8 cellular contexts compared by ENCODE assay signal in the genomic region with DNA sequence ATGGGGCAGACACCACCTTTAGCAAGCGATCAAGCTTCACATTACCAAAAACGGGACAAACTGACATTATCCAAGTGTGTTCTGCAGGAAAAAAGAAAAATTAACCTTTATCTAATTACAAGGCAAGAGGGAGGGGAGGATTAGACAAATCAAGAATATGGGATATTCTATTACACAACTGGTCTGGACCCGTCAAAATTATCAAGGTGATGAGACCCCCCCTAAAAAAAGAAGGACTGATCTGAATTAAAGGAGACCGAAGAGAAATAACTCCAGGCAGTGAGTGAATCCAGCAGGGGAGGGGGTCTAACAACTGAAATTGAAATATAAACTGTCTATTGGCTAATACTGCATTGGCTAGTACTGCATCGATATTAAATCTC. TPM values are rescaled to one million over a fixed set of nuclear protein-coding genes. Genes with fewer than 3 reads are reported as not detected.
A peak's percentile ranks its signal among the peaks of the same experiment; 100 is the strongest.
DNase-seq lines count a peak whose midpoint lies in the region; TF ChIP-seq lines count a peak whose summit lies in the region.

No MANE protein-coding gene starts in this region.

- H2AFZ ChIP-seq in neural cell (ENCODE audit: low read depth, low read length): peak overlapping the region; percentile 69

- H3K9me3 ChIP-seq in BLaER1 (no peaks in the 10 kb centered on the region), MG63 (no peaks in the 10 kb centered on the region), ectodermal cell (ENCODE audit: control insufficient read depth, low read length) (no peaks in the 10 kb centered on the region), neural cell (ENCODE audit: low read length) (no peaks in the 10 kb centered on the region)

- peak overlapping the region; percentile 73 for H3K4me3 ChIP-seq in BLaER1
- H3K4me3 ChIP-seq in MG63: peak overlapping the region; percentile 79
- peak overlapping the region; percentile 68 for H3K4me3 ChIP-seq in ectodermal cell (ENCODE audit: insufficient read depth, low read depth, low read length)
- H3K4me3 ChIP-seq in neural cell (ENCODE audit: low read length): peak overlapping the region; percentile 83

- H3K9ac ChIP-seq in BLaER1 (peak overlapping the region; percentile 89), neural cell (ENCODE audit: low read length) (peak overlapping the region; percentile 97)

- H3K4me2 ChIP-seq in BLaER1 (peak overlapping the region; percentile 95), neural cell (ENCODE audit: low read length) (peak overlapping the region; percentile 94)

- peak overlapping the region; percentile 95 for H3K27ac ChIP-seq in BLaER1
- no peak overlapping the region for H3K27ac ChIP-seq in ectodermal cell (ENCODE audit: insufficient read depth, low read depth, low read length, poor library complexity, severe bottlenecking)
- H3K27ac ChIP-seq in neural cell (ENCODE audit: low read length): peak overlapping the region; percentile 97

- H3K27me3 ChIP-seq in BLaER1: no peaks in the 10 kb centered on the region
- H3K27me3 ChIP-seq in MG63: no peaks in the 10 kb centered on the region
- no peaks in the 10 kb centered on the region for H3K27me3 ChIP-seq in ectodermal cell (ENCODE audit: control insufficient read depth, insufficient read depth, low read length, poor library complexity, severe bottlenecking)
- H3K27me3 ChIP-seq in neural cell (ENCODE audit: insufficient read depth, low read depth, low read length): no peaks in the 10 kb centered on the region

- in situ Hi-C loops in GM13977 (cut with MboI; ENCODE audit: low pct_unique_long_range_greater_than_20kb, low sequenced_read_pairs, unreplicated experiment): loop anchor here (10.0 kb wide), 1 partner anchor 152 kb away; no protein-coding TSS in a partner anchor

- WGBS in ectodermal cell, 2 experiments: 56 to 60% methylated on average over 4 to 5 of the region's 5 CpGs

- H3K9me2 ChIP-seq in neural cell (ENCODE audit: insufficient read depth, low read length): no peaks in the 10 kb centered on the region

- TF ChIP-seq CTCF in neural cell (IDR thresholded peaks at IDR 0.05; ENCODE audit: poor library complexity, severe bottlenecking) (no peak), GM13977 (IDR thresholded peaks at IDR 0.05; ENCODE audit: extremely low read depth, insufficient read depth, missing control alignments) (no peak)

- TF ChIP-seq POLR2A in erythroblast (IDR thresholded peaks at IDR 0.05; ENCODE audit: low read length): no peak

- TF ChIP-seq RAD21 in neural cell (conservative IDR thresholded peaks at IDR 0.05): no peak

- no peak for TF ChIP-seq EP300 in neural cell (conservative IDR thresholded peaks at IDR 0.05; ENCODE audit: poor library complexity, severe bottlenecking)

- no peaks in the 10 kb centered on the region for H4K20me1 ChIP-seq in BLaER1
- no peaks in the 10 kb centered on the region for H4K20me1 ChIP-seq in neural cell (ENCODE audit: insufficient read depth)

- H3F3A ChIP-seq in neural cell (ENCODE audit: insufficient read depth, low read length, poor library complexity, severe bottlenecking): peaks cover 2% of the 10 kb centered on the region

- H3K4me1 ChIP-seq in BLaER1 (peaks cover 70% of the 10 kb centered on the region), ectodermal cell (ENCODE audit: control insufficient read depth, insufficient read depth, low read length) (no peaks in the 10 kb centered on the region)

- no peak for DNase-seq in MG63
- no peak for DNase-seq in GM13977 (ENCODE audit: low spot score)
- DNase-seq in erythroblast (lab: John Stamatoyannopoulos, UW): no peak
- no peak for DNase-seq in dedifferentiated amniotic fluid mesenchymal stem cell (ENCODE audit: extremely low spot score)
- no peak for DNase-seq in AG08395 (ENCODE audit: low spot score)

- no peaks in the 10 kb centered on the region for H3K79me2 ChIP-seq in neural cell (replicated peaks; ENCODE audit: insufficient read depth, low read length)

- peaks cover 27% of the 10 kb centered on the region for H3K36me3 ChIP-seq in BLaER1
- peaks cover 13% of the 10 kb centered on the region for H3K36me3 ChIP-seq in MG63
- no peaks in the 10 kb centered on the region for H3K36me3 ChIP-seq in ectodermal cell (ENCODE audit: control insufficient read depth, insufficient read depth, low read length)
- no peaks in the 10 kb centered on the region for H3K36me3 ChIP-seq in neural cell (ENCODE audit: insufficient read depth, low read length)

TF ChIP-seq in neural cell, 6 proteins besides CTCF, POLR2A, EP300 and RAD21:
- no peak for TF ChIP-seq SMC3 (conservative IDR thresholded peaks at IDR 0.05; ENCODE audit: poor library complexity)
- TF ChIP-seq MXI1 (conservative IDR thresholded peaks at IDR 0.05; ENCODE audit: poor library complexity, severe bottlenecking): no peak
- TF ChIP-seq POLR2AphosphoS5 (IDR thresholded peaks at IDR 0.05): no peak
- TF ChIP-seq TAF1 (IDR thresholded peaks at IDR 0.05; ENCODE audit: low read depth): no peak
- TF ChIP-seq, protein P1, sequence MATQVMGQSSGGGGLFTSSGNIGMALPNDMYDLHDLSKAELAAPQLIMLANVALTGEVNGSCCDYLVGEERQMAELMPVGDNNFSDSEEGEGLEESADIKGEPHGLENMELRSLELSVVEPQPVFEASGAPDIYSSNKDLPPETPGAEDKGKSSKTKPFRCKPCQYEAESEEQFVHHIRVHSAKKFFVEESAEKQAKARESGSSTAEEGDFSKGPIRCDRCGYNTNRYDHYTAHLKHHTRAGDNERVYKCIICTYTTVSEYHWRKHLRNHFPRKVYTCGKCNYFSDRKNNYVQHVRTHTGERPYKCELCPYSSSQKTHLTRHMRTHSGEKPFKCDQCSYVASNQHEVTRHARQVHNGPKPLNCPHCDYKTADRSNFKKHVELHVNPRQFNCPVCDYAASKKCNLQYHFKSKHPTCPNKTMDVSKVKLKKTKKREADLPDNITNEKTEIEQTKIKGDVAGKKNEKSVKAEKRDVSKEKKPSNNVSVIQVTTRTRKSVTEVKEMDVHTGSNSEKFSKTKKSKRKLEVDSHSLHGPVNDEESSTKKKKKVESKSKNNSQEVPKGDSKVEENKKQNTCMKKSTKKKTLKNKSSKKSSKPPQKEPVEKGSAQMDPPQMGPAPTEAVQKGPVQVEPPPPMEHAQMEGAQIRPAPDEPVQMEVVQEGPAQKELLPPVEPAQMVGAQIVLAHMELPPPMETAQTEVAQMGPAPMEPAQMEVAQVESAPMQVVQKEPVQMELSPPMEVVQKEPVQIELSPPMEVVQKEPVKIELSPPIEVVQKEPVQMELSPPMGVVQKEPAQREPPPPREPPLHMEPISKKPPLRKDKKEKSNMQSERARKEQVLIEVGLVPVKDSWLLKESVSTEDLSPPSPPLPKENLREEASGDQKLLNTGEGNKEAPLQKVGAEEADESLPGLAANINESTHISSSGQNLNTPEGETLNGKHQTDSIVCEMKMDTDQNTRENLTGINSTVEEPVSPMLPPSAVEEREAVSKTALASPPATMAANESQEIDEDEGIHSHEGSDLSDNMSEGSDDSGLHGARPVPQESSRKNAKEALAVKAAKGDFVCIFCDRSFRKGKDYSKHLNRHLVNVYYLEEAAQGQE (IDR thresholded peaks at IDR 0.05; ENCODE audit: borderline replicate concordance): no peak
- TF ChIP-seq EZH2 (IDR thresholded peaks at IDR 0.05; ENCODE audit: borderline replicate concordance, insufficient read depth, low read length, poor library complexity, severe bottlenecking): no peak

RNA-seq across cellular contexts. Expression of gene NUBP1, which starts 0.4 kb away (rescaled TPM):
- 45.2 and 57.5 TPM in 2 replicates for total RNA-seq in MG63 (2014; rRNA removed; shearing (Covaris generic); ENCODE audit: low replicate concordance)
- polyA plus RNA-seq in ectodermal cell (2013, experiment 1 of 4): 51.1 TPM
- 47.5 TPM for polyA plus RNA-seq in ectodermal cell (2013, experiment 2 of 4)
- polyA plus RNA-seq in ectodermal cell (2013, experiment 3 of 4): 45.1 TPM
- polyA plus RNA-seq in ectodermal cell (2013, experiment 4 of 4): 49.8 TPM
- 19.7 and 33.3 TPM in 2 replicates for polyA plus RNA-seq in neural cell
- polyA minus RNA-seq in neural cell: 23.7 and 25.3 TPM in 2 replicates

RNA-seq across cellular contexts. Expression of gene TEKT5, which starts 48.5 kb away (rescaled TPM):
- not detected in 2 replicates for total RNA-seq in MG63 (2014; rRNA removed; shearing (Covaris generic); ENCODE audit: low replicate concordance)
- polyA plus RNA-seq in ectodermal cell (2013, experiment 1 of 4): 2.0 TPM
- polyA plus RNA-seq in ectodermal cell (2013, experiment 2 of 4): 0.57 TPM
- polyA plus RNA-seq in ectodermal cell (2013, experiment 3 of 4): 0.69 TPM
- 0.32 TPM for polyA plus RNA-seq in ectodermal cell (2013, experiment 4 of 4)
- polyA plus RNA-seq in neural cell: not detected in 2 replicates
- 0.73 TPM in 1 of 2 replicates, not detected in the other for polyA minus RNA-seq in neural cell
